Comparison of ENCODE assay signal across 13 cellular contexts in the genomic region with DNA sequence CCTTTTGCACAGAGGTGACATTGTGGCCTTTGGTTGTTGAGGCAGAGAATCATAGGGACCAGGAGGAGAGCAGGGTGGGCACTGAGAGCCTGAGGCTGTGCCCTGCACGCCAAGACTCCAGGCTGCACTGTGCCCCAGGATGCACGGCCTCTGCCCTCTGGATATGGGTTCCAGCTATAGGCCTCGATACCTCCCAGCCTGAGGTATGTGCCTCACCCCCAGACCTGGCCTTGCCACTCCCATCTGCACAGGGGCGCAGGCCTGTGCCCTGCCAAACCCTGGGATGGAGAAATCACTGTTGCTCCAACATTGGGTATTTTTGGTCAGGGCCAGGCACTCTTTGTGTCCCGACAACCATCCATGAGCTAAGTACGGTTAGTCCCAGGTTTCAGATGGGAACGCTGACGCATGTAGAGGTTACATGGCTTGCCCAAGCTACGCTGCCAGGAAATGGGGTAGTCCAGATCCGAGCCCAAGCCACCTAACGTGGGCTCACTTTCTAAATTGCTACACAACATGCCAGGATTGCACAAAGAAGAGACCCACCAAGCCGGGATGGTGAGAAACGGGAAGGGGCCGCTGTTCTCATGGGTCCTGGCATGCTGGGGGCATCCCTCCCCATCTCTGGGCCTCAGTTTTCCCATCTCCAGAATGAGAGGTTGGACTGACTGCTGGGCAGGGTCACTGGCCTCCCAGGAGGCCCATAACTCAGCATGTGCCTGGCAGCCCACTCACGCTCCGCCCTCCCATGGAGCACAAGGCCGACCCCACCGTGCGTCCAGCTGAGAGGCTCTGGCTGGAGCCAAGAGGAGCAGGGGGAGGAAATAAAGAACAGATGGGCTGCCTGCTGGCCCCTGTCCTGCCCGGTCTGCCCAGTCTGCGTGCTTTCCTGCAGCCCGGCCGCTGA. TPM values are rescaled to one million over a fixed set of nuclear protein-coding genes. Genes with fewer than 3 reads are reported as not detected.
DNase-seq lines count a peak whose midpoint lies in the region; ATAC-seq and TF ChIP-seq lines count a peak whose summit lies in the region.
"Had no signal": no experiment of that assay in that cellular context is flagged by ENCODE, and none has a peak within 500 bp of the region (broad histone marks: within the 10 kb centered on the region; RNA-seq: fewer than 3 reads in every experiment).

No MANE protein-coding gene starts in this region.

- no TSS peak for BruUV-seq in Calu3 (replicated peaks; lab: Mats Ljungman, UMichigan)

- H3F3A ChIP-seq in SK-N-SH (replicated peaks; ENCODE audit: insufficient read depth) = peaks cover 22% of the 10 kb centered on the region

- H4K20me1 ChIP-seq in SK-N-SH (ENCODE audit: insufficient read depth) = no peaks in the 10 kb centered on the region

- TF ChIP-seq CTCF in SK-N-SH (IDR thresholded peaks at IDR 0.05) = no peak
- no peak for TF ChIP-seq CTCF in fibroblast of pulmonary artery (IDR thresholded peaks at IDR 0.05; ENCODE audit: low read length, missing control alignments)
- TF ChIP-seq CTCF in mucosa of descending colon (IDR thresholded peaks at IDR 0.05) = no peak
- TF ChIP-seq CTCF in tibial nerve (IDR thresholded peaks at IDR 0.05) = no peak
- TF ChIP-seq CTCF in Calu3 (IDR thresholded peaks at IDR 0.05; ENCODE audit: unreplicated experiment) = no peak

- H3K4me3 ChIP-seq in SK-N-SH (ENCODE audit: low read depth in 2 of 2, low read length in 1 of 2) (no peak overlapping the region), fibroblast of pulmonary artery (replicated peaks; ENCODE audit: low read depth, low read length) (no peak overlapping the region), mucosa of descending colon (no peak overlapping the region), tibial nerve (peak overlapping the region in 2 of 4 donors; percentile 12 to 22)
- H3K4me3 ChIP-seq: PC-9 had no signal

- H3K27me3 ChIP-seq in SK-N-SH (ENCODE audit: insufficient read depth) (no peaks in the 10 kb centered on the region), tibial nerve (no peaks in the 10 kb centered on the region)

- H3K9me3 ChIP-seq in SK-N-SH (no peaks in the 10 kb centered on the region), mucosa of descending colon (no peaks in the 10 kb centered on the region), tibial nerve (no peaks in the 10 kb centered on the region)

- H3K36me3 ChIP-seq in SK-N-SH (replicated peaks in 1 of 2; ENCODE audit: control insufficient read depth in 1 of 2, insufficient read depth in 2 of 2, low read length in 1 of 2) (peaks cover 0 to 3% of the 10 kb centered on the region in 2 experiments), mucosa of descending colon (ENCODE audit: low read depth) (no peaks in the 10 kb centered on the region), tibial nerve (no peaks in the 10 kb centered on the region)

- peak overlapping the region; percentile 31; the same call in 1 of the 2 replicates for H3K4me2 ChIP-seq in SK-N-SH
- H3K4me2 ChIP-seq: PC-9 had no signal

- peaks cover 32% of the 10 kb centered on the region for H3K27me3 Mint-ChIP-seq in Calu3 (ENCODE audit: unreplicated experiment)
- H3K27me3 Mint-ChIP-seq: activated B cell treated with CpG ODN at 0.5 μM for 24 hours had no signal

- H3K9me2 ChIP-seq in SK-N-SH = no peaks in the 10 kb centered on the region

- peaks cover 15% of the 10 kb centered on the region for H3K4me1 Mint-ChIP-seq in Calu3 (ENCODE audit: low read depth, unreplicated experiment)
- H3K4me1 Mint-ChIP-seq: activated B cell treated with CpG ODN at 0.5 μM for 24 hours had no signal

- CTCF ChIA-PET in SK-N-SH (lab: Yijun Ruan, JAX) (interaction anchor here (0.6 to 5.3 kb wide), 23 partner anchors 7 to 1105 kb away, joined by 3 to 36 read pairs (median 6); no protein-coding TSS in a partner anchor), Calu3 (lab: Charles Lee) (interaction anchor here (0.9 kb wide), 1 partner anchor 12 kb away, joined by 3 read pairs; no protein-coding TSS in a partner anchor)

- POLR2A ChIA-PET in SK-N-SH (lab: Yijun Ruan, JAX) = no interaction called here

- 0 out of 2 replicates have a peak, but pooled peaks have one; percentile 3 for TF ChIP-seq RAD21 in SK-N-SH (IDR thresholded peaks at IDR 0.05; ENCODE audit: low read length)

- intact Hi-C loops in mucosa of descending colon (cut with DNase I, micrococcal nuclease) (loop anchor here in 1 of 2 donors (5.0 kb wide), 1 partner anchor 41 kb away; no protein-coding TSS in a partner anchor), Calu3 (cut with micrococcal nuclease; ENCODE audit: unreplicated experiment) (loop anchor here (5.0 kb wide), 1 partner anchor 66 kb away; no protein-coding TSS in a partner anchor)

- no peak overlapping the region for H2AFZ ChIP-seq in SK-N-SH (ENCODE audit: low read depth)
- H2AFZ ChIP-seq: PC-9 had no signal

- no peak overlapping the region for H3K27ac Mint-ChIP-seq in Calu3 (ENCODE audit: unreplicated experiment)
- H3K27ac Mint-ChIP-seq: activated B cell treated with CpG ODN at 0.5 μM for 24 hours; activated naive CD8-positive, alpha-beta T cell treated with anti-CD3 and anti-CD28 coated beads, Interleukin-2, amount 10 ng/mL, durations not matched to agents 7 days and 5 days had no signal

- TF ChIP-seq EP300 in SK-N-SH (IDR thresholded peaks at IDR 0.05; ENCODE audit: borderline replicate concordance in 1 of 2, low read depth in 1 of 2, low read length in 1 of 2) (peak; percentile 39 to 55; a peak in 2 of 4 replicates), tibial nerve (IDR thresholded peaks at IDR 0.05) (peak in 1 of 2 donors; percentile 81)

- peak overlapping the region; percentile 49 to 96; a peak in 3 of 4 replicates for H3K27ac ChIP-seq in SK-N-SH (ENCODE audit: low read depth in 2 of 2, low read length in 1 of 2)
- peak overlapping the region in 2 of 4 donors; percentile 66 to 82 for H3K27ac ChIP-seq in tibial nerve
- H3K27ac ChIP-seq: PC-9 had no signal

- 0 out of 2 replicates have a peak, but pooled peaks cover 3% of the 10 kb centered on the region for H3K79me2 ChIP-seq in SK-N-SH (ENCODE audit: insufficient read depth)

- no peak for ATAC-seq in mucosa of descending colon

- WGBS in SK-N-SH (ENCODE audit: low lambda C conversion rate) = 44% methylated on average over 8 of the region's 23 CpGs
- WGBS in tibial nerve, 2 donors = 37 to 39% methylated on average over 14 to 18 of the region's 23 CpGs

- H3K4me3 Mint-ChIP-seq in Calu3 (ENCODE audit: low read depth, unreplicated experiment) = no peak overlapping the region
- H3K4me3 Mint-ChIP-seq: activated B cell treated with CpG ODN at 0.5 μM for 24 hours; activated naive CD8-positive, alpha-beta T cell treated with anti-CD3 and anti-CD28 coated beads, Interleukin-2, amount 10 ng/mL, durations not matched to agents 7 days and 5 days; naive B cell had no signal

- DNase-seq in SK-N-SH (peak; percentile 93), fibroblast of pulmonary artery (ENCODE audit: low read depth) (peak; percentile 55), mucosa of descending colon (peak in 2 of 3 donors; percentile 47 to 68), tibial nerve (ENCODE audit: low spot score in 2 of 2) (peak; percentile 59), glomerular visceral epithelial cell (ENCODE audit: extremely low spot score) (no peak), DMS114 treated with DMSO at 0.1 percent for 48 hours (lab: John Stamatoyannopoulos, UW; ENCODE audit: unreplicated experiment) (no peak), Calu3 (no peak)
- DNase-seq in activated CD4-positive, CD25-positive, alpha-beta regulatory T cell (lab: John Stamatoyannopoulos, UW) = no peak
- DNase-seq: activated B cell treated with CpG ODN at 0.5 μM for 24 hours, naive B cell, NCI-H2029 treated with DMSO at 0.1 percent for 48 hours had no signal

- no peak for TF ChIP-seq POLR2A in tibial nerve (IDR thresholded peaks at IDR 0.05)

- H3K36me3 Mint-ChIP-seq in Calu3 (ENCODE audit: insufficient read depth, unreplicated experiment) = no peaks in the 10 kb centered on the region
- H3K36me3 Mint-ChIP-seq: activated naive CD8-positive, alpha-beta T cell treated with anti-CD3 and anti-CD28 coated beads, Interleukin-2, amount 10 ng/mL, durations not matched to agents 7 days and 5 days; naive B cell had no signal

- no peak overlapping the region for H3K9ac ChIP-seq in SK-N-SH

- no peaks in the 10 kb centered on the region for H3K9me3 Mint-ChIP-seq in Calu3 (ENCODE audit: low read depth, unreplicated experiment)
- H3K9me3 Mint-ChIP-seq: activated B cell treated with CpG ODN at 0.5 μM for 24 hours; activated naive CD8-positive, alpha-beta T cell treated with anti-CD3 and anti-CD28 coated beads, Interleukin-2, amount 10 ng/mL, durations not matched to agents 7 days and 5 days; naive B cell had no signal

- H3K4me1 ChIP-seq in SK-N-SH (ENCODE audit: control insufficient read depth in 1 of 2, insufficient read depth in 2 of 2, low read depth in 1 of 2, low read length in 1 of 2) (peaks cover 25 to 92% of the 10 kb centered on the region in 2 experiments), mucosa of descending colon (ENCODE audit: low read depth) (peaks cover 16% of the 10 kb centered on the region), tibial nerve (peaks cover 0 to 94% (median 24%) of the 10 kb centered on the region in 4 donors)

TF ChIP-seq in SK-N-SH, 30 proteins besides CTCF, POLR2A, EP300 and RAD21 (continues in another document):
- TF ChIP-seq RXRA (IDR thresholded peaks at IDR 0.05; ENCODE audit: borderline replicate concordance, low read depth) (no peak), CHD2 (IDR thresholded peaks at IDR 0.05; ENCODE audit: low read length, partially characterized antibody) (peak; percentile 32), POLR2AphosphoS5 (IDR thresholded peaks at IDR 0.05; ENCODE audit: low read depth, low read length) (0 out of 2 replicates have a peak, but pooled peaks have one; percentile 20), NFIC (IDR thresholded peaks at IDR 0.05; ENCODE audit: borderline replicate concordance) (peak; percentile 83), GABPA (IDR thresholded peaks at IDR 0.05; ENCODE audit: low read depth) (no peak), SIN3A (IDR thresholded peaks at IDR 0.05; ENCODE audit: borderline replicate concordance, low read depth, low read length) (peak; percentile 33; the same call in 1 of the 2 replicates)

RNA-seq across cellular contexts. Expression of a gene that starts 44.2 kb away (rescaled TPM):
- polyA plus RNA-seq in SK-N-SH (2012; rRNA removed) = 15.8 and 16.2 TPM in 2 replicates
- 10.3 and 13.2 TPM in 2 replicates for polyA plus RNA-seq in SK-N-SH (2012; cell fraction: cytosol; rRNA removed)
- 12.8 and 15.3 TPM in 2 replicates for polyA plus RNA-seq in SK-N-SH (2012; cell fraction: nucleus; rRNA removed)
- total RNA-seq in mucosa of descending colon = 100 to 1,000 TPM in 1 of 3 donors, 10 to 100 TPM in 1, 1 to 10 TPM in 1; 5.6 to 125 (median 22.8) TPM
- 100 to 1,000 TPM; 122 to 165 (median 138) TPM for total RNA-seq in tibial nerve
- 0.98 and 1.4 TPM in 2 replicates for total RNA-seq in Calu3 (2022)

RNA-seq across cellular contexts. Expression of a gene that starts 54.0 kb away (rescaled TPM):
- polyA plus RNA-seq in SK-N-SH (2012; rRNA removed) = 73.8 and 85.9 TPM in 2 replicates
- 64.9 and 80.6 TPM in 2 replicates for polyA plus RNA-seq in SK-N-SH (2012; cell fraction: cytosol; rRNA removed)
- polyA plus RNA-seq in SK-N-SH (2012; cell fraction: nucleus; rRNA removed) = 163 and 169 TPM in 2 replicates
- total RNA-seq in mucosa of descending colon (10 to 100 TPM; 54.6 to 88.5 (median 77.3) TPM), tibial nerve (10 to 100 TPM; 16.6 to 36.0 (median 20.6) TPM), Calu3 (2022) (77.2 and 86.2 TPM in 2 replicates)

Comparison
In these comparisons a context has a peak if more than half of its experiments do, and no peak if none do; other contexts are left out.
1. DNase-seq: peak in SK-N-SH (single experiment), fibroblast of pulmonary artery (single experiment), mucosa of descending colon (2 of 3) and tibial nerve (2 of 2); none in activated CD4-positive, CD25-positive, alpha-beta regulatory T cell (0 of 4), glomerular visceral epithelial cell (single experiment), DMS114 treated with DMSO at 0.1 percent for 48 hours (single experiment) and Calu3 (single experiment).